In genomic region chr19:34926361-34926684, GRCh38 we compare ENCODE assay signal across 8 cellular contexts. TPM values are rescaled to one million over a fixed set of nuclear protein-coding genes. Genes with fewer than 3 reads are reported as not detected.
A peak's percentile ranks its signal among the peaks of the same experiment; 100 is the strongest.
DNase-seq lines count a peak whose midpoint lies in the region; ATAC-seq and TF ChIP-seq lines count a peak whose summit lies in the region.

No MANE protein-coding gene starts in this region.

- TF ChIP-seq EP300 in SK-N-SH (IDR thresholded peaks at IDR 0.05; ENCODE audit: borderline replicate concordance in 1 of 2, low read depth in 1 of 2, low read length in 1 of 2), result no peak

- H3K36me3 Mint-ChIP-seq in activated CD4-positive, alpha-beta memory T cell treated with anti-CD3 and anti-CD28 coated beads, Interleukin-2, amount 10 ng/mL, durations not matched to agents 7 days and 5 days (ENCODE audit: low read depth), result peaks cover 13% of the 10 kb centered on the region

- no peaks in the 10 kb centered on the region for H4K20me1 ChIP-seq in SK-N-SH (ENCODE audit: insufficient read depth)
- H4K20me1 ChIP-seq in hepatocyte (ENCODE audit: insufficient read depth, poor library complexity, severe bottlenecking), result no peaks in the 10 kb centered on the region

- TF ChIP-seq RAD21 in SK-N-SH (IDR thresholded peaks at IDR 0.05; ENCODE audit: low read length), result no peak

- no peak for ATAC-seq in SK-N-SH treated with all-trans-retinoic acid at 6 μM for 48 hours

- peak overlapping the region; percentile 83 for H3K4me3 Mint-ChIP-seq in activated CD4-positive, alpha-beta memory T cell treated with anti-CD3 and anti-CD28 coated beads, Interleukin-2, amount 10 ng/mL, durations not matched to agents 7 days and 5 days

- intact Hi-C loops in spleen (cut with DNase I; ENCODE audit: low total_unique reads), result no loop called here

- TF ChIP-seq CTCF in SK-N-SH (IDR thresholded peaks at IDR 0.05) (no peak), hepatocyte (IDR thresholded peaks at IDR 0.05; ENCODE audit: poor library complexity) (no peak), spleen (IDR thresholded peaks at IDR 0.05 in 8 of 11, conservative IDR thresholded peaks at IDR 0.05 in 3 of 11) (no peak)

- H3K9ac ChIP-seq in SK-N-SH, result no peak overlapping the region

- WGBS in SK-N-SH (ENCODE audit: low lambda C conversion rate), result 61% methylated on average over 3 of the region's 3 CpGs
- WGBS in hepatocyte (ENCODE audit: low lambda C conversion rate, missing lambda C conversion rate), result 68% methylated on average over 3 of the region's 3 CpGs
- WGBS in spleen, 5 donors, result 72 to 75% (median 74%) methylated on average over 3 of the region's 3 CpGs

- H3K27me3 Mint-ChIP-seq in activated CD4-positive, alpha-beta memory T cell treated with anti-CD3 and anti-CD28 coated beads, Interleukin-2, amount 10 ng/mL, durations not matched to agents 7 days and 5 days, result no peaks in the 10 kb centered on the region

- CTCF ChIA-PET in SK-N-SH (lab: Yijun Ruan, JAX), result interaction anchor here (0.8 to 1.2 kb wide), 4 partner anchors 11 to 118 kb away, joined by 3 read pairs; partner anchors contain the start of gene GRAMD1A
- CTCF ChIA-PET in activated CD4-positive, alpha-beta memory T cell treated with anti-CD3 and anti-CD28 coated beads, Interleukin-2, amount 10 ng/mL, durations not matched to agents 7 days and 5 days (lab: Charles Lee), result interaction anchor here (1.6 kb wide), 1 partner anchor 249 kb away, joined by 4 read pairs; the partner anchor contains the start of gene ZNF302

- POLR2A ChIA-PET in SK-N-SH (lab: Yijun Ruan, JAX), result interaction anchor here (0.8 to 1.5 kb wide), 5 partner anchors 89 to 249 kb away, joined by 3 to 8 read pairs (median 3); partner anchors contain the start of genes SCGB2B2, ZNF181, ZNF302 and ZNF599
- POLR2A ChIA-PET in activated CD4-positive, alpha-beta memory T cell treated with anti-CD3 and anti-CD28 coated beads, Interleukin-2, amount 10 ng/mL, durations not matched to agents 7 days and 5 days (lab: Charles Lee), result interaction anchor here (1.0 to 1.7 kb wide), 3 partner anchors 12 to 249 kb away, joined by 3 to 7 read pairs (median 4); partner anchors contain the start of genes ZNF302 and ZNF792

- H3K27me3 ChIP-seq in SK-N-SH (ENCODE audit: insufficient read depth) (no peaks in the 10 kb centered on the region), hepatocyte (no peaks in the 10 kb centered on the region), spleen (replicated peaks in 1 of 7) (no peaks in the 10 kb centered on the region)

- H2AFZ ChIP-seq in SK-N-SH (ENCODE audit: low read depth) (peak overlapping the region; percentile 97), hepatocyte (peak overlapping the region; percentile 43)

- peaks cover 5% of the 10 kb centered on the region for H3K9me3 Mint-ChIP-seq in activated CD4-positive, alpha-beta memory T cell treated with anti-CD3 and anti-CD28 coated beads, Interleukin-2, amount 10 ng/mL, durations not matched to agents 7 days and 5 days

- H3F3A ChIP-seq in SK-N-SH (replicated peaks; ENCODE audit: insufficient read depth), result peaks cover 7% of the 10 kb centered on the region

- no peak for TF ChIP-seq POLR2A in spleen (IDR thresholded peaks at IDR 0.05)

- H3K27ac ChIP-seq in SK-N-SH (ENCODE audit: low read depth in 2 of 2, low read length in 1 of 2), result peak overlapping the region in 1 of 2 experiments; percentile 36; a peak in 1 of 4 replicates
- H3K27ac ChIP-seq in hepatocyte, result peak overlapping the region; percentile 12
- H3K27ac ChIP-seq in spleen, result peak overlapping the region in 7 of 8 donors; percentile 67 to 87 (median 80)

- peaks cover 12% of the 10 kb centered on the region for H3K4me1 Mint-ChIP-seq in activated CD4-positive, alpha-beta memory T cell treated with anti-CD3 and anti-CD28 coated beads, Interleukin-2, amount 10 ng/mL, durations not matched to agents 7 days and 5 days

- no peak overlapping the region for H3K27ac Mint-ChIP-seq in activated CD4-positive, alpha-beta memory T cell treated with anti-CD3 and anti-CD28 coated beads, Interleukin-2, amount 10 ng/mL, durations not matched to agents 7 days and 5 days

- H3K4me3 ChIP-seq in SK-N-SH (ENCODE audit: low read depth in 2 of 2, low read length in 1 of 2) (peak overlapping the region; percentile 77 to 79; a peak in 3 of 4 replicates), hepatocyte (no peak overlapping the region), spleen (peak overlapping the region in 5 of 8 donors; percentile 61 to 95 (median 82))

- peaks cover 0 to 5% of the 10 kb centered on the region in 2 experiments for H3K36me3 ChIP-seq in SK-N-SH (replicated peaks in 1 of 2; ENCODE audit: control insufficient read depth in 1 of 2, insufficient read depth in 2 of 2, low read length in 1 of 2)
- H3K36me3 ChIP-seq in hepatocyte (replicated peaks; ENCODE audit: insufficient read depth, low read depth), result no peaks in the 10 kb centered on the region
- H3K36me3 ChIP-seq in spleen, result peaks cover 0 to 20% (median under 1%) of the 10 kb centered on the region in 6 donors

- H3K9me3 ChIP-seq in SK-N-SH, result no peaks in the 10 kb centered on the region
- H3K9me3 ChIP-seq in hepatocyte (ENCODE audit: low read depth), result no peaks in the 10 kb centered on the region
- H3K9me3 ChIP-seq in spleen, result no peaks in the 10 kb centered on the region

- peaks cover 0 to 2% of the 10 kb centered on the region in 2 experiments; a peak in 2 of 4 replicates for H3K4me1 ChIP-seq in SK-N-SH (ENCODE audit: control insufficient read depth in 1 of 2, insufficient read depth in 2 of 2, low read depth in 1 of 2, low read length in 1 of 2)
- H3K4me1 ChIP-seq in hepatocyte (ENCODE audit: insufficient read depth), result peaks cover 5% of the 10 kb centered on the region
- H3K4me1 ChIP-seq in spleen, result peaks cover 0 to 32% (median 12%) of the 10 kb centered on the region in 6 donors

- H3K9me2 ChIP-seq in SK-N-SH, result no peaks in the 10 kb centered on the region
- H3K9me2 ChIP-seq in hepatocyte (replicated peaks; ENCODE audit: insufficient read depth), result no peaks in the 10 kb centered on the region

- DNase-seq in SK-N-SH, result no peak
- no peak for DNase-seq in activated CD4-positive, alpha-beta memory T cell treated with anti-CD3 and anti-CD28 coated beads, Interleukin-2, amount 10 ng/mL, durations not matched to agents 7 days and 5 days
- DNase-seq in hepatocyte (ENCODE audit: low spot score), result no peak
- DNase-seq in spleen, result no peak
- no peak for DNase-seq in stimulated activated CD4-positive, alpha-beta T cell treated with anti-CD3 and anti-CD28 coated beads, Interleukin-4, amount 100 ng/mL, for 1 hour
- DNase-seq in COLO829 (ENCODE audit: low spot score), result no peak
- no peak for DNase-seq in T-helper 9 cell

- H3K4me2 ChIP-seq in SK-N-SH (peak overlapping the region; percentile 84; the same call in 1 of the 2 replicates), hepatocyte (peak overlapping the region; percentile 83)

- H3K79me2 ChIP-seq in SK-N-SH (ENCODE audit: insufficient read depth) (no peaks in the 10 kb centered on the region), hepatocyte (peaks cover 10% of the 10 kb centered on the region)

TF ChIP-seq in SK-N-SH, 30 proteins besides CTCF, POLR2A, EP300 and RAD21 (continues in another document):
- TF ChIP-seq NRF1 (IDR thresholded peaks at IDR 0.05; ENCODE audit: low read depth, low read length) (no peak), GABPA (IDR thresholded peaks at IDR 0.05; ENCODE audit: low read depth) (no peak), MAX (IDR thresholded peaks at IDR 0.05; ENCODE audit: low read depth) (no peak), JUND (IDR thresholded peaks at IDR 0.05) (no peak), RFX5 (IDR thresholded peaks at IDR 0.05; ENCODE audit: low read length) (no peak), SIN3A (IDR thresholded peaks at IDR 0.05; ENCODE audit: borderline replicate concordance, low read depth, low read length) (no peak), EZH2phosphoT487 (IDR thresholded peaks at IDR 0.05; ENCODE audit: borderline replicate concordance, low read depth) (no peak), POLR2AphosphoS5 (IDR thresholded peaks at IDR 0.05; ENCODE audit: low read depth, low read length) (no peak), MXI1 (IDR thresholded peaks at IDR 0.05; ENCODE audit: low read depth, low read length) (no peak)

TF ChIP-seq in SK-N-SH treated with all-trans-retinoic acid at 6 μM for 48 hours, 23 proteins besides CTCF, POLR2A, EP300 and RAD21:
- TF ChIP-seq CSDC2 (CRISPR knock-in tag; IDR thresholded peaks at IDR 0.05) (no peak), ARNTL (CRISPR knock-in tag; IDR thresholded peaks at IDR 0.05; ENCODE audit: borderline replicate concordance, low read depth) (no peak), SNAI2 (CRISPR knock-in tag; IDR thresholded peaks at IDR 0.05) (no peak), BACH2 (CRISPR knock-in tag; IDR thresholded peaks at IDR 0.05; ENCODE audit: borderline replicate concordance) (no peak), ZC3H10 (CRISPR knock-in tag; IDR thresholded peaks at IDR 0.05) (no peak), ZFP30 (CRISPR knock-in tag; IDR thresholded peaks at IDR 0.05) (no peak), ZNF8 (CRISPR knock-in tag; IDR thresholded peaks at IDR 0.05) (no peak), ESRRG (CRISPR knock-in tag; IDR thresholded peaks at IDR 0.05) (no peak)

RNA-seq across cellular contexts. Expression of gene ZNF30, which starts 0.4 kb away (rescaled TPM):
- polyA plus RNA-seq in SK-N-SH (2012; rRNA removed) (1.7 and 2.8 TPM in 2 replicates), hepatocyte (1.1 and 1.2 TPM in 2 replicates), spleen (1 to 10 TPM; 2.0 to 2.8 (median 2.2) TPM)
- polyA plus RNA-seq in SK-N-SH (2012; cell fraction: cytosol; rRNA removed), result 2.5 and 2.6 TPM in 2 replicates
- 2.3 and 3.8 TPM in 2 replicates for polyA plus RNA-seq in SK-N-SH (2012; cell fraction: nucleus; rRNA removed)
- 1 to 10 TPM; 2.8 to 3.1 TPM for total RNA-seq in activated CD4-positive, alpha-beta memory T cell treated with anti-CD3 and anti-CD28 coated beads, Interleukin-2, amount 10 ng/mL, durations not matched to agents 7 days and 5 days
- total RNA-seq in hepatocyte (3.0 and 3.2 TPM in 2 replicates), spleen (10 to 100 TPM in 1 of 7 donors, 1 to 10 TPM in 6; 2.7 to 23.5 (median 3.4) TPM)

RNA-seq across cellular contexts. Expression of gene ZNF792, which starts 37.7 kb away (rescaled TPM):
- polyA plus RNA-seq in SK-N-SH (2012; rRNA removed) (1.5 and 2.1 TPM in 2 replicates), hepatocyte (3.5 and 3.6 TPM in 2 replicates), spleen (1 to 10 TPM; 1.5 to 3.0 (median 1.6) TPM)
- 1.2 and 1.7 TPM in 2 replicates for polyA plus RNA-seq in SK-N-SH (2012; cell fraction: cytosol; rRNA removed)
- 1.9 and 2.5 TPM in 2 replicates for polyA plus RNA-seq in SK-N-SH (2012; cell fraction: nucleus; rRNA removed)
- 10 to 100 TPM; 18.3 to 18.9 TPM for total RNA-seq in activated CD4-positive, alpha-beta memory T cell treated with anti-CD3 and anti-CD28 coated beads, Interleukin-2, amount 10 ng/mL, durations not matched to agents 7 days and 5 days
- total RNA-seq in hepatocyte (9.5 and 10.6 TPM in 2 replicates), spleen (10 to 100 TPM; 10.4 to 22.9 (median 16.6) TPM)
